ENCODE assay signal across 11 cellular contexts in genomic region chrX:1536712-1537030, GRCh38. TPM values are rescaled to one million over a fixed set of nuclear protein-coding genes. Genes with fewer than 3 reads are reported as not detected.
DNase-seq lines count a peak whose midpoint lies in the region; ATAC-seq, FAIRE-seq and TF ChIP-seq lines count a peak whose summit lies in the region.
"Had no signal": no experiment of that assay in that cellular context is flagged by ENCODE, and none has a peak within 500 bp of the region (broad histone marks: within the 10 kb centered on the region; RNA-seq: fewer than 3 reads in every experiment).

No MANE protein-coding gene starts in this region.

- ATAC-seq in HG03135 (IDR thresholded peaks at IDR 0.05; ENCODE audit: unreplicated experiment) (peak; percentile 11), body of pancreas (peak; percentile 17)
- peak; percentile 40 for ATAC-seq in stimulated activated naive CD8-positive, alpha-beta T cell treated with anti-CD3 and anti-CD28 coated beads, Interleukin-15, Interleukin-2, amounts not matched to agents 100 U/mL and 50 U/mL, for 24 hours

- H3K36me3 Mint-ChIP-seq in T-helper 1 cell treated with Interleukin-12 subunit alpha and Interleukin-12 subunit beta and Interleukin-4 antibody, amounts not matched to agents 30 μg/mL and 1 μg/mL, for 36 hours (ENCODE audit: low read depth) = peaks cover 19% of the 10 kb centered on the region
- H3K36me3 Mint-ChIP-seq: brain had no signal

- H3K27ac ChIP-seq in body of pancreas = peak overlapping the region in 2 of 4 donors; percentile 52 to 74

- FAIRE-seq in GM12891 (lab: Jason Lieb, UNC) = no peak
- FAIRE-seq: A204.1 had no signal

- peak overlapping the region; percentile 94 for H3K4me3 Mint-ChIP-seq in T-helper 1 cell treated with Interleukin-12 subunit alpha and Interleukin-12 subunit beta and Interleukin-4 antibody, amounts not matched to agents 30 μg/mL and 1 μg/mL, for 36 hours
- H3K4me3 Mint-ChIP-seq: brain had no signal

- DNase-seq in T-helper 1 cell (no peak), body of pancreas (no peak), NCI-H187 treated with DMSO at 0.1 percent for 48 hours (lab: John Stamatoyannopoulos, UW) (no peak), SKM-1 treated with dmso at 0.1 percent for 144 hours (lab: John Stamatoyannopoulos, UW; ENCODE audit: unreplicated experiment) (no peak), GM12891 (ENCODE audit: insufficient read length, low spot score) (no peak)
- no peak for DNase-seq in stimulated activated naive CD8-positive, alpha-beta T cell treated with anti-CD3 and anti-CD28 coated beads, Interleukin-15, Interleukin-2, amounts not matched to agents 100 U/mL and 50 U/mL, for 24 hours
- DNase-seq: NK-92 treated with Interleukin-12 subunit alpha and Interleukin-12 subunit beta, amount 100 ng/mL, for 24 hours had no signal

- H3K36me3 ChIP-seq in body of pancreas (replicated peaks in 1 of 2; ENCODE audit: insufficient read depth in 1 of 2, low read depth in 2 of 2) = no peaks in the 10 kb centered on the region

- H3K27me3 Mint-ChIP-seq in T-helper 1 cell treated with Interleukin-12 subunit alpha and Interleukin-12 subunit beta and Interleukin-4 antibody, amounts not matched to agents 30 μg/mL and 1 μg/mL, for 36 hours (ENCODE audit: low read depth) = no peaks in the 10 kb centered on the region

- no peak for TF ChIP-seq POLR2A in body of pancreas (IDR thresholded peaks at IDR 0.05)
- TF ChIP-seq POLR2A in GM12891 (IDR thresholded peaks at IDR 0.05; ENCODE audit: low read depth, low read length) = no peak

- H3K9me3 ChIP-seq in body of pancreas = no peaks in the 10 kb centered on the region

- no peaks in the 10 kb centered on the region for H3K27me3 ChIP-seq in body of pancreas

- H3K27ac Mint-ChIP-seq in T-helper 1 cell treated with Interleukin-12 subunit alpha and Interleukin-12 subunit beta and Interleukin-4 antibody, amounts not matched to agents 30 μg/mL and 1 μg/mL, for 36 hours = peak overlapping the region; percentile 99
- H3K27ac Mint-ChIP-seq: brain had no signal

- peaks cover 13% of the 10 kb centered on the region for H3K4me1 Mint-ChIP-seq in T-helper 1 cell treated with Interleukin-12 subunit alpha and Interleukin-12 subunit beta and Interleukin-4 antibody, amounts not matched to agents 30 μg/mL and 1 μg/mL, for 36 hours (ENCODE audit: low read depth)
- H3K4me1 Mint-ChIP-seq: brain had no signal

- H3K4me3 ChIP-seq in body of pancreas = no peak overlapping the region

- intact Hi-C loops in body of pancreas (cut with DNase I) = no loop called here

- no peak for TF ChIP-seq CTCF in body of pancreas (IDR thresholded peaks at IDR 0.05)

- H3K9me3 Mint-ChIP-seq in T-helper 1 cell treated with Interleukin-12 subunit alpha and Interleukin-12 subunit beta and Interleukin-4 antibody, amounts not matched to agents 30 μg/mL and 1 μg/mL, for 36 hours = no peaks in the 10 kb centered on the region

- peaks cover 13% of the 10 kb centered on the region for H3K4me1 ChIP-seq in body of pancreas

- 67 to 79% methylated on average over 15 to 16 of the region's 17 CpGs for WGBS in body of pancreas, 2 donors

TF ChIP-seq in GM12891, 5 proteins besides CTCF, POLR2A, EP300 and RAD21:
- TF ChIP-seq POU2F2 (IDR thresholded peaks at IDR 0.05; ENCODE audit: low read depth, low read length) (no peak), PAX5 (IDR thresholded peaks at IDR 0.05; ENCODE audit: insufficient read depth, low read length, severe bottlenecking) (no peak), SPI1 (IDR thresholded peaks at IDR 0.05; ENCODE audit: low read depth, low read length) (no peak), POLR2AphosphoS5 (IDR thresholded peaks at IDR 0.05; ENCODE audit: low read depth, low read length) (no peak), TAF1 (IDR thresholded peaks at IDR 0.05; ENCODE audit: low read depth, low read length) (no peak)

RNA-seq across cellular contexts. Expression of gene P2RY8, which starts 0.3 kb away (rescaled TPM):
- total RNA-seq in body of pancreas = under 1 TPM; 0.66 to 0.78 TPM
- 42.6 TPM for polyA plus RNA-seq in GM12891 (2012; ENCODE audit: low read depth, missing spikeins)

RNA-seq across cellular contexts. Expression of gene AKAP17A, which starts 54.7 kb away (rescaled TPM):
- 100 to 1,000 TPM in 1 of 2 donors, 10 to 100 TPM in 1; 55.5 to 162 TPM for total RNA-seq in body of pancreas
- polyA plus RNA-seq in GM12891 (2012; ENCODE audit: low read depth, missing spikeins) = 43.9 TPM
